16 cellular contexts compared by ENCODE assay signal in genomic region chr5:168012006-168012405, GRCh38.
"Had no signal": no experiment of that assay in that cellular context is flagged by ENCODE, and none has a peak within 500 bp of the region (broad histone marks: within the 10 kb centered on the region; RNA-seq: fewer than 3 reads in every experiment).

No MANE protein-coding gene starts in this region.

- H3K27ac Mint-ChIP-seq: mesothelial cell of epicardium had no signal

- H3K4me1 ChIP-seq: esophagus muscularis mucosa, foreskin keratinocyte, gastroesophageal sphincter, left lung, lower lobe of right lung had no signal

- H3K4me3 Mint-ChIP-seq: mesothelial cell of epicardium had no signal

- H3K4me3 ChIP-seq: coronary artery, dorsolateral prefrontal cortex, esophagus muscularis mucosa, gastroesophageal sphincter, heart right ventricle, left lung, lower lobe of right lung, mucosa of descending colon had no signal

- H3K27ac ChIP-seq: coronary artery, dorsolateral prefrontal cortex, esophagus muscularis mucosa, foreskin keratinocyte, gastroesophageal sphincter, left lung, lower lobe of right lung had no signal

- H3K9me3 ChIP-seq: esophagus muscularis mucosa, gastroesophageal sphincter, heart right ventricle, left lung, lower lobe of right lung, mucosa of descending colon had no signal

- H3K9me3 Mint-ChIP-seq: mesothelial cell of epicardium had no signal

- H3K27me3 ChIP-seq: dorsolateral prefrontal cortex, esophagus muscularis mucosa, foreskin keratinocyte, gastroesophageal sphincter, heart right ventricle, left lung had no signal

- H3K36me3 ChIP-seq: esophagus muscularis mucosa, gastroesophageal sphincter, heart right ventricle, left lung, lower lobe of right lung had no signal

- DNase-seq: dermis blood vessel endothelial cell; dorsolateral prefrontal cortex; effector CD4-positive, alpha-beta T cell; effector memory CD4-positive, alpha-beta T cell; foreskin keratinocyte; heart right ventricle; hippocampal formation; left cardiac atrium; left lung; lower lobe of right lung; mesenchymal stem cell; mucosa of descending colon had no signal

- ATAC-seq: foreskin keratinocyte, gastroesophageal sphincter, left lung, lower lobe of right lung, mucosa of descending colon had no signal

- H3K36me3 Mint-ChIP-seq: mesothelial cell of epicardium had no signal
